In genomic region chr7:94289071-94289470, GRCh38 we compare ENCODE assay signal across 1 cellular context.
TF ChIP-seq lines count a peak whose summit lies in the region.

No MANE protein-coding gene starts in this region.

TF ChIP-seq in IMR-90, 13 proteins besides CTCF, POLR2A, EP300 and RAD21:
- TF ChIP-seq CEBPB (IDR thresholded peaks at IDR 0.05; ENCODE audit: low read depth, low read length) (0 out of 2 replicates have a peak, but pooled peaks have one; percentile 8), MAZ (IDR thresholded peaks at IDR 0.05; ENCODE audit: borderline replicate concordance, low read depth, low read length) (peak; percentile 72), RFX5 (IDR thresholded peaks at IDR 0.05; ENCODE audit: low read depth, low read length) (peak; percentile 48; the same call in 1 of the 2 replicates), SMC3 (IDR thresholded peaks at IDR 0.05; ENCODE audit: low read depth, low read length) (peak; percentile 100), MXI1 (IDR thresholded peaks at IDR 0.05; ENCODE audit: borderline replicate concordance, low read depth, low read length) (no peak), BHLHE40 (IDR thresholded peaks at IDR 0.05; ENCODE audit: low read depth, low read length) (no peak), MAFK (IDR thresholded peaks at IDR 0.05; ENCODE audit: low read depth, low read length) (0 out of 2 replicates have a peak, but pooled peaks have one; percentile 13)
